ENCODE assay signal across 17 cellular contexts in genomic region chr2:228688007-228688645, GRCh38.
DNase-seq lines count a peak whose midpoint lies in the region; ATAC-seq, FAIRE-seq and TF ChIP-seq lines count a peak whose summit lies in the region.
"Had no signal": no experiment of that assay in that cellular context is flagged by ENCODE, and none has a peak within 500 bp of the region (broad histone marks: within the 10 kb centered on the region; RNA-seq: fewer than 3 reads in every experiment).

No MANE protein-coding gene starts in this region.

- DNase-seq in IMR-90 (peak; percentile 81), H1 (ENCODE audit: low read depth in 1 of 2, low spot score in 2 of 2) (no peak), mesenchymal stem cell (peak; percentile 79), NCI-H1930 (lab: John Stamatoyannopoulos, UW) (no peak), WERI-Rb-1 (no peak), H4 (ENCODE audit: low spot score) (no peak)
- no peak for DNase-seq in effector CD8-positive, alpha-beta T cell (lab: John Stamatoyannopoulos, UW)
- DNase-seq: activated CD8-positive, alpha-beta memory T cell treated with anti-CD3 and anti-CD28 coated beads for 24 hours; activated effector memory CD4-positive, alpha-beta T cell treated with Interleukin-2 at 50 U/mL for 16 hours; body of pancreas; C1 segment of cervical spinal cord; GF-D8; naive thymus-derived CD4-positive, alpha-beta T cell; trophoblast cell had no signal

- TF ChIP-seq POLR2A in IMR-90 (IDR thresholded peaks at IDR 0.05; ENCODE audit: low read depth, low read length): no peak
- TF ChIP-seq POLR2A in H1 (IDR thresholded peaks at IDR 0.05; ENCODE audit: control extremely low read depth in 1 of 2, low read depth in 2 of 2, low read length in 2 of 2): no peak

- H3K4me1 ChIP-seq in BLaER1 treated with 17β-estradiol and CSF1 and Interleukin-3, amounts not matched to agents 10 nM and 100 nM: peaks cover 17 to 32% (median 24%) of the 10 kb centered on the region in 10 experiments
- peaks cover 5% of the 10 kb centered on the region; the same call in 1 of the 2 replicates for H3K4me1 ChIP-seq in IMR-90 (ENCODE audit: control insufficient read depth, insufficient read depth, low read length)
- no peaks in the 10 kb centered on the region for H3K4me1 ChIP-seq in H1 (replicated peaks in 1 of 4; ENCODE audit: control insufficient read depth in 3 of 4, insufficient read depth in 4 of 4, low read length in 3 of 4)
- H3K4me1 ChIP-seq in mesenchymal stem cell (ENCODE audit: control insufficient read depth, insufficient read depth, low read depth, low read length): no peaks in the 10 kb centered on the region
- H3K4me1 ChIP-seq: body of pancreas had no signal

- no peak overlapping the region for H2AK9ac ChIP-seq in IMR-90 (replicated peaks; ENCODE audit: low read depth, low read length, poor library complexity)

- H4K91ac ChIP-seq in IMR-90 (ENCODE audit: insufficient read depth, low read depth, low read length): peak overlapping the region; percentile 15
- no peak overlapping the region for H4K91ac ChIP-seq in H1 (replicated peaks; ENCODE audit: insufficient read length, low read length)
- H4K91ac ChIP-seq in mesenchymal stem cell (ENCODE audit: low read length): no peak overlapping the region

- H2BK12ac ChIP-seq in H1 (ENCODE audit: low read depth, low read length): peak overlapping the region; percentile 68; the same call in 1 of the 2 replicates
- H2BK12ac ChIP-seq in mesenchymal stem cell (ENCODE audit: low read length in 2 of 2): no peak overlapping the region

- H3K14ac ChIP-seq in IMR-90 (replicated peaks; ENCODE audit: low read depth, low read length): no peak overlapping the region
- no peak overlapping the region for H3K14ac ChIP-seq in H1 (ENCODE audit: insufficient read length)
- H3K14ac ChIP-seq in mesenchymal stem cell (ENCODE audit: low read length in 2 of 2): no peak overlapping the region

- H2BK20ac ChIP-seq in IMR-90 (ENCODE audit: low read depth, low read length) (peak overlapping the region; percentile 85), H1 (ENCODE audit: low read length) (no peak overlapping the region)

- H3K4ac ChIP-seq in IMR-90 (ENCODE audit: low read depth, low read length): peak overlapping the region; percentile 60; the same call in 1 of the 2 replicates
- H3K4ac ChIP-seq in H1 (replicated peaks; ENCODE audit: insufficient read length, low read depth, low read length): no peak overlapping the region
- no peak overlapping the region for H3K4ac ChIP-seq in mesenchymal stem cell (ENCODE audit: low read depth in 1 of 2, low read length in 2 of 2)

- H2BK15ac ChIP-seq in IMR-90 (ENCODE audit: low read depth, low read length): no peak overlapping the region
- H2BK15ac ChIP-seq in H1 (ENCODE audit: low read length): no peak overlapping the region; the same call in 1 of the 2 replicates
- H2BK15ac ChIP-seq in mesenchymal stem cell (ENCODE audit: low read depth, poor library complexity, severe bottlenecking): no peak overlapping the region

- dilution Hi-C loops in IMR-90 (cut with HindIII; ENCODE audit: low sequenced_read_pairs, unreplicated experiment): no loop called here

- no peaks in the 10 kb centered on the region for H3K9me1 ChIP-seq in IMR-90 (ENCODE audit: insufficient read depth, low read length)

- H3K79me1 ChIP-seq in IMR-90 (ENCODE audit: low read depth in 1 of 2, low read length in 2 of 2) (no peaks in the 10 kb centered on the region), H1 (ENCODE audit: low read depth, low read length) (no peaks in the 10 kb centered on the region), mesenchymal stem cell (replicated peaks; ENCODE audit: low read length, poor library complexity, severe bottlenecking) (no peaks in the 10 kb centered on the region)

- no peak overlapping the region for H3K56ac ChIP-seq in IMR-90 (ENCODE audit: extremely low read depth, insufficient read depth, low read length)
- H3K56ac ChIP-seq in H1 (replicated peaks; ENCODE audit: insufficient read length, low read depth, low read length): no peak overlapping the region

- H2AFZ ChIP-seq in IMR-90 (replicated peaks; ENCODE audit: low read length, poor library complexity) (no peak overlapping the region), H1 (ENCODE audit: low read length) (peak overlapping the region; percentile 87), mesenchymal stem cell (ENCODE audit: low read depth, low read length) (no peak overlapping the region)

- in situ Hi-C loops in IMR-90 (cut with MboI; ENCODE audit: low sequenced_read_pairs): loop anchor here (10.0 to 25.0 kb wide), 2 partner anchors 587 to 899 kb away; partner anchors contain the start of gene PID1

- H3K4me3 ChIP-seq in BLaER1 treated with 17β-estradiol and CSF1 and Interleukin-3, amounts not matched to agents 10 nM and 100 nM: 0 out of 20 replicates have a peak overlapping the region, but pooled peaks of 1 of the 10 experiments have one; percentile 1
- H3K4me3 ChIP-seq in IMR-90 (ENCODE audit: insufficient read depth, low read depth, low read length) (no peak overlapping the region), H1 (ENCODE audit: extremely low read depth in 1 of 4, insufficient read depth in 2 of 4, low read depth in 3 of 4, low read length in 4 of 4) (no peak overlapping the region), mesenchymal stem cell (ENCODE audit: insufficient read depth in 1 of 2, low read depth in 1 of 2, low read length in 2 of 2) (no peak overlapping the region), WERI-Rb-1 (ENCODE audit: low read depth, low read length) (no peak overlapping the region)
- H3K4me3 ChIP-seq: body of pancreas had no signal

- H4K8ac ChIP-seq in IMR-90 (ENCODE audit: low read depth in 2 of 2, low read length in 2 of 2) (peak overlapping the region in 1 of 2 experiments; percentile 59; a peak in 3 of 4 replicates), H1 (ENCODE audit: extremely low read depth, insufficient read depth, low read length) (no peak overlapping the region), mesenchymal stem cell (ENCODE audit: low read length) (no peak overlapping the region)

- H3K9me3 ChIP-seq in BLaER1 treated with 17β-estradiol and CSF1 and Interleukin-3, amounts not matched to agents 10 nM and 100 nM (replicated peaks in 1 of 11): no peaks in the 10 kb centered on the region; a peak in 1 of 22 replicates
- H3K9me3 ChIP-seq in IMR-90 (ENCODE audit: control insufficient read depth, insufficient read depth, low read length) (peaks cover 4% of the 10 kb centered on the region; the same call in 1 of the 2 replicates), H1 (ENCODE audit: insufficient read depth in 2 of 2, low read depth in 1 of 2, low read length in 1 of 2) (no peaks in the 10 kb centered on the region), mesenchymal stem cell (ENCODE audit: control insufficient read depth, low read length) (no peaks in the 10 kb centered on the region), WERI-Rb-1 (ENCODE audit: severe bottlenecking) (no peaks in the 10 kb centered on the region)
- H3K9me3 ChIP-seq: body of pancreas had no signal

- H3K23me2 ChIP-seq in H1 (ENCODE audit: low read depth, low read length): no peaks in the 10 kb centered on the region; the same call in 1 of the 2 replicates

- intact Hi-C loops in IMR-90 (cut with micrococcal nuclease): loop anchor here (10.0 kb wide), 1 partner anchor 897 kb away; no protein-coding TSS in a partner anchor

- H3K18ac ChIP-seq in IMR-90 (ENCODE audit: low read depth, low read length) (peak overlapping the region; percentile 62; the same call in 1 of the 2 replicates), H1 (ENCODE audit: extremely low read depth, low read length) (no peak overlapping the region), mesenchymal stem cell (ENCODE audit: low read depth in 1 of 2, low read length in 2 of 2) (no peak overlapping the region)

- H2BK5ac ChIP-seq in IMR-90 (ENCODE audit: low read depth, low read length, poor library complexity, severe bottlenecking) (peak overlapping the region; percentile 31), H1 (ENCODE audit: low read depth, low read length) (no peak overlapping the region), mesenchymal stem cell (ENCODE audit: low read depth, low read length, poor library complexity, severe bottlenecking) (no peak overlapping the region)

- H3K4me2 ChIP-seq in BLaER1 treated with 17β-estradiol and CSF1 and Interleukin-3, amounts not matched to agents 10 nM and 100 nM: peak overlapping the region; percentile 38 to 79 (median 66)
- H3K4me2 ChIP-seq in IMR-90 (ENCODE audit: low read depth, low read length) (peak overlapping the region; percentile 21; the same call in 1 of the 2 replicates), H1 (ENCODE audit: insufficient read depth in 1 of 2, low read depth in 2 of 2, low read length in 2 of 2) (no peak overlapping the region), mesenchymal stem cell (ENCODE audit: low read length, poor library complexity, severe bottlenecking) (no peak overlapping the region)

- H2AK5ac ChIP-seq in IMR-90 (ENCODE audit: low read depth, low read length): peak overlapping the region; percentile 12; the same call in 1 of the 2 replicates
- peak overlapping the region; percentile 28; the same call in 1 of the 2 replicates for H2AK5ac ChIP-seq in H1 (ENCODE audit: low read depth, low read length)
- no peak overlapping the region for H2AK5ac ChIP-seq in mesenchymal stem cell (ENCODE audit: low read length, severe bottlenecking)

- WGBS in IMR-90 (ENCODE audit: extremely low coverage in 2 of 2, insufficient read length in 1 of 2), 2 experiments: 21% methylated on average over 4 of the region's 5 CpGs; no CpG with 5 or more reads in 1 of the 2 experiments
- WGBS in H1 (ENCODE audit: extremely low coverage in 1 of 2, insufficient coverage in 1 of 2, insufficient read length in 1 of 2, insufficient replicate concordance in 2 of 2, low coverage in 1 of 2, low lambda C conversion rate in 2 of 2, missing lambda C conversion rate in 1 of 2), 2 experiments: 92% methylated on average over 5 of the region's 5 CpGs; no CpG with 5 or more reads in 1 of the 2 experiments
- 82% methylated on average over 4 of the region's 5 CpGs for WGBS in mesenchymal stem cell

- no peaks in the 10 kb centered on the region for H3K27me3 ChIP-seq in BLaER1 treated with 17β-estradiol and CSF1 and Interleukin-3, amounts not matched to agents 10 nM and 100 nM
- H3K27me3 ChIP-seq in IMR-90 (ENCODE audit: control insufficient read depth, insufficient read depth, low read length): no peaks in the 10 kb centered on the region
- H3K27me3 ChIP-seq in H1 (replicated peaks in 1 of 4; ENCODE audit: control insufficient read depth in 3 of 4, extremely low read depth in 1 of 4, insufficient read depth in 3 of 4, low read length in 3 of 4): no peaks in the 10 kb centered on the region
- H3K27me3 ChIP-seq in mesenchymal stem cell (ENCODE audit: control insufficient read depth in 1 of 2, insufficient read depth in 1 of 2, low read length in 2 of 2): no peaks in the 10 kb centered on the region
- peaks cover 57% of the 10 kb centered on the region for H3K27me3 ChIP-seq in WERI-Rb-1 (ENCODE audit: insufficient read depth, low read depth, severe bottlenecking)
- H3K27me3 ChIP-seq: body of pancreas had no signal

- H2BK120ac ChIP-seq in IMR-90 (ENCODE audit: low read depth, low read length): peak overlapping the region; percentile 70
- no peak overlapping the region for H2BK120ac ChIP-seq in H1 (replicated peaks; ENCODE audit: low read depth, low read length)
- H2BK120ac ChIP-seq in mesenchymal stem cell (ENCODE audit: low read depth, low read length): no peak overlapping the region

- H3K23ac ChIP-seq in IMR-90 (ENCODE audit: low read depth, low read length) (no peak overlapping the region), H1 (ENCODE audit: insufficient read length) (no peak overlapping the region), mesenchymal stem cell (ENCODE audit: low read length in 2 of 2) (no peak overlapping the region)

- H4K5ac ChIP-seq in IMR-90 (ENCODE audit: low read depth, low read length) (peak overlapping the region; percentile 44; the same call in 1 of the 2 replicates), H1 (ENCODE audit: insufficient read length, low read depth, low read length) (no peak overlapping the region)

- TF ChIP-seq RAD21 in IMR-90 (IDR thresholded peaks at IDR 0.05; ENCODE audit: low read length) (no peak), H1 (IDR thresholded peaks at IDR 0.05 in 1 of 2, conservative IDR thresholded peaks at IDR 0.05 in 1 of 2; ENCODE audit: low read depth in 2 of 2, low read length in 2 of 2) (no peak)

- H3K79me2 ChIP-seq in H1 (ENCODE audit: control insufficient read depth in 1 of 2, insufficient read depth in 2 of 2, low read length in 2 of 2): no peaks in the 10 kb centered on the region

- peak overlapping the region in 8 of 11 experiments; percentile 7 to 59 (median 32); a peak in 8 of 22 replicates for H3K9ac ChIP-seq in BLaER1 treated with 17β-estradiol and CSF1 and Interleukin-3, amounts not matched to agents 10 nM and 100 nM
- H3K9ac ChIP-seq in IMR-90 (ENCODE audit: low read depth, low read length) (no peak overlapping the region), H1 (replicated peaks in 1 of 4; ENCODE audit: extremely low read depth in 1 of 4, low read depth in 3 of 4, low read length in 3 of 4) (no peak overlapping the region), mesenchymal stem cell (ENCODE audit: low read length) (no peak overlapping the region)

- ATAC-seq in IMR-90 (ENCODE audit: low read depth): peak; percentile 66
- ATAC-seq: body of pancreas; naive thymus-derived CD4-positive, alpha-beta T cell had no signal

- H3K36me3 ChIP-seq in BLaER1 treated with 17β-estradiol and CSF1 and Interleukin-3, amounts not matched to agents 10 nM and 100 nM: no peaks in the 10 kb centered on the region
- H3K36me3 ChIP-seq in IMR-90 (ENCODE audit: control insufficient read depth, insufficient read depth, low read length) (no peaks in the 10 kb centered on the region), H1 (ENCODE audit: control insufficient read depth in 2 of 4, insufficient read depth in 4 of 4, low read length in 3 of 4) (no peaks in the 10 kb centered on the region), mesenchymal stem cell (ENCODE audit: control insufficient read depth in 1 of 2, insufficient read depth in 2 of 2, low read depth in 1 of 2, low read length in 2 of 2) (no peaks in the 10 kb centered on the region), WERI-Rb-1 (no peaks in the 10 kb centered on the region)

- peak; percentile 50 for FAIRE-seq in H1 (lab: Jason Lieb, UNC)
- FAIRE-seq: GM18507, H54 had no signal

- CTCF ChIA-PET in IMR-90 (lab: Yijun Ruan, JAX): interaction anchor here (0.5 kb wide), 1 partner anchor 26 kb away, joined by 3 read pairs; no protein-coding TSS in a partner anchor
- CTCF ChIA-PET in H1 (lab: Charles Lee; ENCODE audit: partially characterized antibody): interaction anchor here (0.6 to 3.0 kb wide), 28 partner anchors 8 to 904 kb away, joined by 3 to 32 read pairs (median 3); no protein-coding TSS in a partner anchor

- H4K20me1 ChIP-seq in BLaER1 treated with 17β-estradiol and CSF1 and Interleukin-3, amounts not matched to agents 10 nM and 100 nM: no peaks in the 10 kb centered on the region
- no peaks in the 10 kb centered on the region for H4K20me1 ChIP-seq in IMR-90 (ENCODE audit: insufficient read depth, low read length)
- H4K20me1 ChIP-seq in H1 (replicated peaks in 1 of 2; ENCODE audit: control insufficient read depth in 1 of 2, insufficient read depth in 2 of 2, low read length in 2 of 2): no peaks in the 10 kb centered on the region

- no peak for TF ChIP-seq EP300 in H1 (IDR thresholded peaks at IDR 0.05; ENCODE audit: borderline replicate concordance in 1 of 2, low read depth in 2 of 2, low read length in 2 of 2)

- peak overlapping the region in 9 of 11 experiments; percentile 22 to 77 (median 68); a peak in 18 of 22 replicates for H3K27ac ChIP-seq in BLaER1 treated with 17β-estradiol and CSF1 and Interleukin-3, amounts not matched to agents 10 nM and 100 nM
- peak overlapping the region; percentile 97; the same call in 1 of the 2 replicates for H3K27ac ChIP-seq in IMR-90 (ENCODE audit: insufficient read depth, low read length)
- no peak overlapping the region for H3K27ac ChIP-seq in H1 (ENCODE audit: low read depth, low read length)
- H3K27ac ChIP-seq in mesenchymal stem cell (ENCODE audit: low read length, poor library complexity, severe bottlenecking): no peak overlapping the region
- no peak overlapping the region for H3K27ac ChIP-seq in WERI-Rb-1
- H3K27ac ChIP-seq: body of pancreas had no signal

- no peak for TF ChIP-seq CTCF in IMR-90 (conservative IDR thresholded peaks at IDR 0.05; ENCODE audit: low read depth, low read length)
- TF ChIP-seq CTCF in H1 (IDR thresholded peaks at IDR 0.05; ENCODE audit: control extremely low read depth in 1 of 3, insufficient read depth in 1 of 3, low read depth in 1 of 3, low read length in 3 of 3): no peak
- TF ChIP-seq CTCF in WERI-Rb-1 (IDR thresholded peaks at IDR 0.05; ENCODE audit: low read depth, low read length): no peak

- POLR2A ChIA-PET in IMR-90 (lab: Charles Lee; ENCODE audit: unreplicated experiment): no interaction called here
- POLR2A ChIA-PET in H1 (lab: Charles Lee; ENCODE audit: partially characterized antibody): no interaction called here

- BruUV-seq in IMR-90 (replicated peaks; lab: Mats Ljungman, UMichigan): no TSS peak

Comparison
In these comparisons a context has a peak if more than half of its experiments do, and no peak if none do; other contexts are left out.
1. H3K27ac ChIP-seq: peak in BLaER1 treated with 17β-estradiol and CSF1 and Interleukin-3, amounts not matched to agents 10 nM and 100 nM (9 of 11) and IMR-90 (single experiment); none in H1 (single experiment), mesenchymal stem cell (single experiment) and WERI-Rb-1 (single experiment).
2. H3K4me2 ChIP-seq: peak in BLaER1 treated with 17β-estradiol and CSF1 and Interleukin-3, amounts not matched to agents 10 nM and 100 nM (11 of 11) and IMR-90 (single experiment); none in H1 (0 of 2) and mesenchymal stem cell (single experiment).
3. H3K9ac ChIP-seq: peak in BLaER1 treated with 17β-estradiol and CSF1 and Interleukin-3, amounts not matched to agents 10 nM and 100 nM (8 of 11); none in IMR-90 (single experiment), H1 (0 of 4) and mesenchymal stem cell (single experiment).
4. DNase-seq: peak in IMR-90 (single experiment) and mesenchymal stem cell (single experiment); none in H1 (0 of 2), effector CD8-positive, alpha-beta T cell (single experiment), NCI-H1930 (0 of 2), WERI-Rb-1 (single experiment) and H4 (single experiment).